ENCODE assay signal across 1 cellular context in genomic region chr2:111957872-111958354, GRCh38.
A peak's percentile ranks its signal among the peaks of the same experiment; 100 is the strongest.
TF ChIP-seq lines count a peak whose summit lies in the region.

No MANE protein-coding gene starts in this region.

TF ChIP-seq in liver, 16 proteins besides CTCF, POLR2A, EP300 and RAD21 (continued from another document):
- peak; percentile 20 for TF ChIP-seq YY1 (IDR thresholded peaks at IDR 0.05)
TF ChIP-seq in liver: peak in this region for 3.
